Comparison of ENCODE assay signal across 1 cellular context in genomic region chr12:51326762-51327439, GRCh38.
TF ChIP-seq lines count a peak whose summit lies in the region.

No MANE protein-coding gene starts in this region.

TF ChIP-seq in K562, 482 proteins besides CTCF, POLR2A, EP300 and RAD21 (continued from another document and continues in another):
- TF ChIP-seq ZNF77 (CRISPR knock-in tag; IDR thresholded peaks at IDR 0.05) (no peak), E2F5 (CRISPR knock-in tag; IDR thresholded peaks at IDR 0.05) (no peak), BRF2 (IDR thresholded peaks at IDR 0.05; ENCODE audit: borderline replicate concordance, insufficient read depth, insufficient read length) (no peak), ERF (CRISPR knock-in tag; IDR thresholded peaks at IDR 0.05) (no peak), ZNF444 (CRISPR knock-in tag; IDR thresholded peaks at IDR 0.05) (no peak), SMARCA5 (IDR thresholded peaks at IDR 0.05) (peak; percentile 41; the same call in 1 of the 2 replicates), MEF2D (tag; conservative IDR thresholded peaks at IDR 0.05; ENCODE audit: low read depth) (peak; percentile 95), CGGBP1 (CRISPR knock-in tag; IDR thresholded peaks at IDR 0.05) (no peak), TAF7 (tag; IDR thresholded peaks at IDR 0.05) (peak; percentile 36; the same call in 1 of the 2 replicates), HMG20B (CRISPR knock-in tag; IDR thresholded peaks at IDR 0.05) (no peak), SMARCA4 (IDR thresholded peaks at IDR 0.05) (peak; percentile 95), BACH1 (tag; IDR thresholded peaks at IDR 0.05) (peak; percentile 93), ZNF655 (CRISPR knock-in tag; IDR thresholded peaks at IDR 0.05) (no peak), HDAC3 (IDR thresholded peaks at IDR 0.05; ENCODE audit: borderline replicate concordance, partially characterized antibody) (peak; percentile 49), MTA1 (IDR thresholded peaks at IDR 0.05; ENCODE audit: borderline replicate concordance) (peak; percentile 81; the same call in 1 of the 2 replicates), FOSL1 (tag; conservative IDR thresholded peaks at IDR 0.05) (peak; percentile 59), TAL1 (IDR thresholded peaks at IDR 0.05) (peak; percentile 34; the same call in 1 of the 2 replicates), L3MBTL2 (IDR thresholded peaks at IDR 0.05) (peak; percentile 84), ZNF592 (IDR thresholded peaks at IDR 0.05) (peak; percentile 91), ZBTB11 (CRISPR knock-in tag; IDR thresholded peaks at IDR 0.05) (peak in 1 of 3 experiments; percentile 62; a peak in 2 of 6 replicates), EHMT2 (IDR thresholded peaks at IDR 0.05) (peak; percentile 71; the same call in 1 of the 2 replicates), DIDO1 (tag; IDR thresholded peaks at IDR 0.05; ENCODE audit: low read depth) (peak; percentile 16; the same call in 1 of the 2 replicates), TCFL5 (CRISPR knock-in tag; conservative IDR thresholded peaks at IDR 0.05) (no peak), ZNF318 (IDR thresholded peaks at IDR 0.05; ENCODE audit: borderline replicate concordance in 1 of 2, low read depth in 1 of 2) (peak; percentile 28 to 68; a peak in 3 of 4 replicates), ETV1 (tag; conservative IDR thresholded peaks at IDR 0.05; ENCODE audit: low read depth) (peak; percentile 89), JUND (IDR thresholded peaks at IDR 0.05; ENCODE audit: borderline replicate concordance, low read depth, low read length) (peak; percentile 65), JUND (tag; IDR thresholded peaks at IDR 0.05; ENCODE audit: borderline replicate concordance, low read depth, low read length) (peak; percentile 54; the same call in 1 of the 3 replicates), ZNF436 (CRISPR knock-in tag; IDR thresholded peaks at IDR 0.05) (no peak), HNRNPK (IDR thresholded peaks at IDR 0.05; ENCODE audit: low read depth, low read length, poor library complexity, severe bottlenecking) (no peak), SOX6 (IDR thresholded peaks at IDR 0.05) (peak; percentile 90), ZNF121 (CRISPR knock-in tag; conservative IDR thresholded peaks at IDR 0.05) (peak; percentile 70), ATF1 (CRISPR knock-in tag; IDR thresholded peaks at IDR 0.05) (no peak), ATF1 (tag; IDR thresholded peaks at IDR 0.05) (no peak), HLTF (IDR thresholded peaks at IDR 0.05) (peak; percentile 78), IRF9 (tag; IDR thresholded peaks at IDR 0.05) (0 out of 2 replicates have a peak, but pooled peaks have one; percentile 66), TBL1XR1 (IDR thresholded peaks at IDR 0.05; ENCODE audit: low read length in 2 of 2) (peak in 1 of 2 experiments; percentile 74; a peak in 1 of 4 replicates), FOXK2 (conservative IDR thresholded peaks at IDR 0.05 in 1 of 2, IDR thresholded peaks at IDR 0.05 in 1 of 2; ENCODE audit: low read depth in 2 of 2) (peak; percentile 87 to 93), SUPT5H (IDR thresholded peaks at IDR 0.05) (peak; percentile 66)
